ENCODE assay signal across 24 cellular contexts in the genomic region with DNA sequence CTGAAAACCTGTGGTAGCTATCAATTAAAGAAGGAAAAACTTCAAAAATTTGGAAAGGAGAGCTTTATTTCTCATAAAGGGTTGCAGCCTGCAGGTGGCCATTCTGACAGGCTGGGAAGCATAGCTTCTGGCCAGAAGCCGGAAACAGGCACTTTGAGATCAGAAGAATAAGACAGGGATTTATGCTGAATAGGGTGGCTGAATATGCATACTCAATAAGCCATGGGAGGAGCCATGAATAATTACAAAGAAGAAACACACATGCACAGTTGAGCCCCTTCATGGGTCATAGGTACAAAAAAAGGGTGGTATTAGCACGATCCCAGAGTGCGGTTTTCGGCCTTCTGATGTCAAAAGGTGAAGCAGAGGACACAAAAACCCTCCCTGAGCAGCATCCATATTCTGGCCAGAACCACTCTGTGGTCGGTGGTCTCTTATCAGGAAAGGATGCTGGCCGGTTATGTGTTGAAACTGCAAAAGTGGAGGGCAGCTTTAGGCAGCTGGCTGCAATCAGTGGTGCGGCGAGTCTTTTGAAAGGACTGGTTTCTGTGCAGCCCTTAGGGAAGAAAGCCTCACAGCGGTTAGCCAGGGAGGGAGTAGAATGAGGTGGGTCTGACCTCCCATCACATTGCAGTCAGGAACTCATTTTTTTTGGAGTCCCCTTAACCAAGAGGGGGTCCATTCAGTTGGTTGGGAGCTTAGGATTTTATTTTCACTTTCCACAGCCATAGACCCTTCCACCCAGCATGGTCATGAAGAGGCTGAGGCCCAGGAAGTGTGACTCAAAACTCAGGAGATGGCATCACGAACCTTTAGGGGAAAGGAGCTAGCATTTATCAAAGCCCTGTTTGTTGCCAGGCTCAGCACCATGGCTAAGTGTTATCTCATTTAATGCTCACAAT. TPM values are rescaled to one million over a fixed set of nuclear protein-coding genes. Genes with fewer than 3 reads are reported as not detected.
DNase-seq lines count a peak whose midpoint lies in the region.
"Had no signal": no experiment of that assay in that cellular context is flagged by ENCODE, and none has a peak within 500 bp of the region (broad histone marks: within the 10 kb centered on the region; RNA-seq: fewer than 3 reads in every experiment).

No MANE protein-coding gene starts in this region.

- no peak overlapping the region for H3K4me3 ChIP-seq in SJSA1
- H3K4me3 ChIP-seq: A549, adrenal gland, body of pancreas, HAP-1, left ventricle myocardium inferior, thyroid gland had no signal

- H3K27me3 ChIP-seq in SJSA1 (replicated peaks) = no peaks in the 10 kb centered on the region
- H3K27me3 ChIP-seq: adrenal gland, body of pancreas, thyroid gland had no signal

- H3K36me3 ChIP-seq in SJSA1 = no peaks in the 10 kb centered on the region
- H3K36me3 ChIP-seq: adrenal gland, HAP-1, left ventricle myocardium inferior, thyroid gland had no signal

- H3K27ac ChIP-seq in SJSA1 = peak overlapping the region; percentile 77
- H3K27ac ChIP-seq: A549, adrenal gland, body of pancreas, left ventricle myocardium inferior, thyroid gland had no signal

- DNase-seq in A172 (ENCODE audit: low spot score) = peak; percentile 51
- DNase-seq in HT1080 (ENCODE audit: low read depth) = peak; percentile 34
- peak in 1 of 2 experiments; percentile 88 for DNase-seq in SJSA1 (ENCODE audit: low read depth in 1 of 2, low spot score in 2 of 2)
- peak; percentile 35 for DNase-seq in foreskin melanocyte
- DNase-seq in dermis blood vessel endothelial cell = no peak
- no peak for DNase-seq in activated T-cell treated with anti-CD3 and anti-CD28 coated beads for 4 hours
- DNase-seq in SKM-1 treated with dmso at 0.1 percent for 144 hours (lab: John Stamatoyannopoulos, UW; ENCODE audit: unreplicated experiment) = no peak
- no peak for DNase-seq in NCI-H345 treated with DMSO at 0.1 percent for 48 hours (lab: John Stamatoyannopoulos, UW; ENCODE audit: unreplicated experiment)
- DNase-seq: activated CD4-positive, alpha-beta T cell treated with anti-CD3 and anti-CD28 coated beads for 1 hour; activated naive CD4-positive, alpha-beta T cell; activated T-cell treated with anti-CD3 and anti-CD28 coated beads, Interleukin-2, amount 50 U/mL, for 24 hours; adrenal gland; body of pancreas; CD8-positive, alpha-beta memory T cell; cerebellar nuclear complex; glutamatergic neuron; left ventricle myocardium inferior; NCI-H1105; NCI-H2107; NCI-H510A; occipital lobe; thyroid gland had no signal

- no peaks in the 10 kb centered on the region for H3K9me3 ChIP-seq in SJSA1 (replicated peaks)
- H3K9me3 ChIP-seq: A549, adrenal gland, body of pancreas, HAP-1, left ventricle myocardium inferior, thyroid gland had no signal

- peaks cover 69% of the 10 kb centered on the region for H3K4me1 ChIP-seq in SJSA1 (replicated peaks)
- H3K4me1 ChIP-seq: adrenal gland, left ventricle myocardium inferior, thyroid gland had no signal

RNA-seq across cellular contexts. Expression of a gene that starts 34.7 kb away (rescaled TPM):
- total RNA-seq in A172 (2014; rRNA removed; shearing (Covaris generic)) = 9.8 and 22.1 TPM in 2 replicates
- total RNA-seq in HT1080 (2014; rRNA removed; shearing (Covaris generic)) = 6.6 and 7.6 TPM in 2 replicates
- polyA plus RNA-seq in HT1080 (2015; cell fraction: cytosol; rRNA removed) = 6.6 and 14.2 TPM in 2 replicates
- polyA plus RNA-seq in HT1080 (2015; cell fraction: nucleus; rRNA removed) = 19.0 and 23.8 TPM in 2 replicates
- 15.9 and 16.9 TPM in 2 replicates for total RNA-seq in SJSA1 (2014; rRNA removed; shearing (Covaris generic))
- total RNA-seq in dermis blood vessel endothelial cell = 8.3 and 9.2 TPM in 2 replicates

RNA-seq across cellular contexts. Expression of a gene that starts 58.1 kb away (rescaled TPM):
- total RNA-seq in A172 (2014; rRNA removed; shearing (Covaris generic)) = not detected in 2 replicates
- total RNA-seq in HT1080 (2014; rRNA removed; shearing (Covaris generic)) = 0.05 TPM in 1 of 2 replicates, not detected in the other
- polyA plus RNA-seq in HT1080 (2015; cell fraction: cytosol; rRNA removed) = not detected in 2 replicates
- polyA plus RNA-seq in HT1080 (2015; cell fraction: nucleus; rRNA removed) = 0.06 TPM in 1 of 2 replicates, not detected in the other
- not detected in 2 replicates for total RNA-seq in SJSA1 (2014; rRNA removed; shearing (Covaris generic))
- not detected in 2 replicates for total RNA-seq in dermis blood vessel endothelial cell
- total RNA-seq: body of pancreas, left ventricle myocardium inferior had no signal
- polyA plus RNA-seq: adrenal gland; CD8-positive, alpha-beta memory T cell had no signal

Comparison
In these comparisons a context has a peak if more than half of its experiments do, and no peak if none do; other contexts are left out.
1. DNase-seq: peak in A172 (single experiment), HT1080 (single experiment) and foreskin melanocyte (single experiment); none in dermis blood vessel endothelial cell (single experiment), activated T-cell treated with anti-CD3 and anti-CD28 coated beads for 4 hours (single experiment), SKM-1 treated with dmso at 0.1 percent for 144 hours (single experiment) and NCI-H345 treated with DMSO at 0.1 percent for 48 hours (single experiment).